18 cellular contexts compared by ENCODE assay signal in the genomic region with DNA sequence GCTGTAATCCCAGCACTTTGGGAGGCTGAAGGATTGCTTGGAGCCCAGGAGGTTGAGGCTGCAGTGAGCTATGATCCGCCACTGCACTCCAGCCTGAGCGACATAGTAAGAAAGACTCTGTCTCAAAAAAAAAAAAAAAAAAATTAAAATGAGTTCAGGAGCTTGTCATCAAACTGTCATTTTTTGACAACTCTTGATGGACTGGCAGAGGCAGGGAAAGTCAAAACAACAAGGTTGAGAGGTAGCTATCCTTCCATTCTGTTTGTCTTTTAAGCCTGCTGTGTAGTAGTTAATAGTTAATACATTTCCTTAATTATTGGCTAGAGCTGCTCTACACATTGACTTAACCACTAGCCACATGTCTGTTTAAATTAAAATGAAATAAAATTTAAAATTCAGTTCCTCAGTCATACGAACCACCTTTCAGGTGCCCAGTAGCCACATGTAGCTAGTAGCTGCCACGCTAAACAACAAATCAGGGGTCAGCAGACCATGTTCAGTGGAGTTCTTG. TPM values are rescaled to one million over a fixed set of nuclear protein-coding genes. Genes with fewer than 3 reads are reported as not detected.
A peak's percentile ranks its signal among the peaks of the same experiment; 100 is the strongest.
DNase-seq lines count a peak whose midpoint lies in the region; ATAC-seq, FAIRE-seq and TF ChIP-seq lines count a peak whose summit lies in the region.
"Had no signal": no experiment of that assay in that cellular context is flagged by ENCODE, and none has a peak within 500 bp of the region (broad histone marks: within the 10 kb centered on the region; RNA-seq: fewer than 3 reads in every experiment).

No MANE protein-coding gene starts in this region.

- TF ChIP-seq POLR2A in esophagus muscularis mucosa (IDR thresholded peaks at IDR 0.05; ENCODE audit: low read depth) (no peak), esophagus squamous epithelium (IDR thresholded peaks at IDR 0.05) (no peak)

- H3K4me1 ChIP-seq in esophagus muscularis mucosa (no peaks in the 10 kb centered on the region), esophagus squamous epithelium (no peaks in the 10 kb centered on the region), colonic mucosa (no peaks in the 10 kb centered on the region)

- no peak overlapping the region for H3K4me3 ChIP-seq in esophagus muscularis mucosa
- no peak overlapping the region for H3K4me3 ChIP-seq in esophagus squamous epithelium
- H3K4me3 ChIP-seq in colonic mucosa, result no peak overlapping the region

- intact Hi-C loops in esophagus muscularis mucosa (cut with DNase I), result no loop called here
- intact Hi-C loops in esophagus squamous epithelium (cut with DNase I), result no loop called here
- intact Hi-C loops in colonic mucosa (cut with DNase I), result no loop called here

- peaks cover 12% of the 10 kb centered on the region for H3K4me1 Mint-ChIP-seq in type B pancreatic cell (ENCODE audit: unreplicated experiment)
- no peaks in the 10 kb centered on the region for H3K4me1 Mint-ChIP-seq in activated CD8-positive, alpha-beta T cell treated with anti-CD3 and anti-CD28 coated beads, Interleukin-2, amount 10 ng/mL, durations not matched to agents 7 days and 5 days (ENCODE audit: low read depth)
- H3K4me1 Mint-ChIP-seq: CD14-positive monocyte had no signal

- H3K36me3 Mint-ChIP-seq in type B pancreatic cell, result peaks cover 4% of the 10 kb centered on the region
- no peaks in the 10 kb centered on the region for H3K36me3 Mint-ChIP-seq in activated CD8-positive, alpha-beta T cell treated with anti-CD3 and anti-CD28 coated beads, Interleukin-2, amount 10 ng/mL, durations not matched to agents 7 days and 5 days (ENCODE audit: low read depth)
- H3K36me3 Mint-ChIP-seq: CD14-positive monocyte; CD8-positive, alpha-beta T cell had no signal

- no peak overlapping the region for H3K27ac Mint-ChIP-seq in type B pancreatic cell
- H3K27ac Mint-ChIP-seq in activated CD8-positive, alpha-beta T cell treated with anti-CD3 and anti-CD28 coated beads, Interleukin-2, amount 10 ng/mL, durations not matched to agents 7 days and 5 days, result no peak overlapping the region
- H3K27ac Mint-ChIP-seq: CD14-positive monocyte; CD8-positive, alpha-beta T cell; HFFc6 had no signal

- CTCF ChIA-PET in activated CD8-positive, alpha-beta T cell treated with anti-CD3 and anti-CD28 coated beads, Interleukin-2, amount 10 ng/mL, durations not matched to agents 7 days and 5 days (lab: Charles Lee), result interaction anchor here (1.1 kb wide), 2 partner anchors 24 to 52 kb away, joined by 3 to 5 read pairs; no protein-coding TSS in a partner anchor

- peak; percentile 15 for FAIRE-seq in GM18507 (lab: Jason Lieb, UNC)
- FAIRE-seq: A204.1, GM12892, HepG2, HTR-8/SVneo had no signal

- no peaks in the 10 kb centered on the region for H3K36me3 ChIP-seq in esophagus muscularis mucosa
- no peaks in the 10 kb centered on the region for H3K36me3 ChIP-seq in esophagus squamous epithelium
- H3K36me3 ChIP-seq in colonic mucosa, result no peaks in the 10 kb centered on the region

- H3K27me3 Mint-ChIP-seq in type B pancreatic cell, result no peaks in the 10 kb centered on the region
- peaks cover 17% of the 10 kb centered on the region for H3K27me3 Mint-ChIP-seq in activated CD8-positive, alpha-beta T cell treated with anti-CD3 and anti-CD28 coated beads, Interleukin-2, amount 10 ng/mL, durations not matched to agents 7 days and 5 days (ENCODE audit: low read depth)

- POLR2A ChIA-PET in activated CD8-positive, alpha-beta T cell treated with anti-CD3 and anti-CD28 coated beads, Interleukin-2, amount 10 ng/mL, durations not matched to agents 7 days and 5 days (lab: Charles Lee), result no interaction called here

- H3K27ac ChIP-seq in esophagus muscularis mucosa (replicated peaks in 1 of 4) (no peak overlapping the region), esophagus squamous epithelium (no peak overlapping the region), colonic mucosa (no peak overlapping the region)

- no peak for TF ChIP-seq EP300 in esophagus muscularis mucosa (IDR thresholded peaks at IDR 0.05)

- TF ChIP-seq CTCF in esophagus muscularis mucosa (IDR thresholded peaks at IDR 0.05) (no peak), type B pancreatic cell (conservative IDR thresholded peaks at IDR 0.05) (no peak), esophagus squamous epithelium (IDR thresholded peaks at IDR 0.05) (no peak), colonic mucosa (IDR thresholded peaks at IDR 0.05) (no peak)

- peaks cover 0 to 19% (median 2%) of the 10 kb centered on the region in 4 donors for H3K27me3 ChIP-seq in esophagus muscularis mucosa
- peaks cover 0 to 39% (median 2%) of the 10 kb centered on the region in 4 donors for H3K27me3 ChIP-seq in esophagus squamous epithelium
- H3K27me3 ChIP-seq in colonic mucosa, result no peaks in the 10 kb centered on the region

- H3K9ac ChIP-seq in colonic mucosa (ENCODE audit: low read depth in 2 of 2, low read length in 2 of 2), result no peak overlapping the region

- no peak for DNase-seq in GM18507 (ENCODE audit: extremely low spot score, insufficient read length, low read depth)
- DNase-seq in esophagus muscularis mucosa (ENCODE audit: extremely low spot score), result peak; percentile 12
- DNase-seq in left kidney (ENCODE audit: low read depth, low spot score), result peak; percentile 47
- DNase-seq in type B pancreatic cell (ENCODE audit: extremely low spot score, unreplicated experiment), result peak; percentile 1
- no peak for DNase-seq in esophagus squamous epithelium (lab: John Stamatoyannopoulos, UW)
- no peak for DNase-seq in activated CD8-positive, alpha-beta T cell treated with anti-CD3 and anti-CD28 coated beads, Interleukin-2, amount 10 ng/mL, durations not matched to agents 7 days and 5 days
- no peak for DNase-seq in colonic mucosa
- DNase-seq: CD8-positive, alpha-beta T cell; COR-L47; DND-41; GDM1; HCEC 1CT; HFFc6 had no signal

- no peak for ATAC-seq in activated CD8-positive, alpha-beta T cell treated with anti-CD3 and anti-CD28 coated beads, Interleukin-2, amount 10 ng/mL, durations not matched to agents 7 days and 5 days
- ATAC-seq: CD8-positive, alpha-beta T cell; HepG2 had no signal

- H3K4me3 Mint-ChIP-seq in type B pancreatic cell, result no peak overlapping the region
- no peak overlapping the region for H3K4me3 Mint-ChIP-seq in activated CD8-positive, alpha-beta T cell treated with anti-CD3 and anti-CD28 coated beads, Interleukin-2, amount 10 ng/mL, durations not matched to agents 7 days and 5 days
- H3K4me3 Mint-ChIP-seq: CD14-positive monocyte; CD8-positive, alpha-beta T cell; HFFc6 had no signal

- H3K9me3 Mint-ChIP-seq in type B pancreatic cell, result no peaks in the 10 kb centered on the region
- H3K9me3 Mint-ChIP-seq in activated CD8-positive, alpha-beta T cell treated with anti-CD3 and anti-CD28 coated beads, Interleukin-2, amount 10 ng/mL, durations not matched to agents 7 days and 5 days (ENCODE audit: insufficient read depth), result no peaks in the 10 kb centered on the region
- H3K9me3 Mint-ChIP-seq: CD8-positive, alpha-beta T cell; HFFc6 had no signal

- H3K9me3 ChIP-seq in esophagus muscularis mucosa (no peaks in the 10 kb centered on the region), esophagus squamous epithelium (no peaks in the 10 kb centered on the region), colonic mucosa (no peaks in the 10 kb centered on the region)

- WGBS in esophagus muscularis mucosa, result 96% methylated on average over 4 of the region's 4 CpGs
- WGBS in esophagus squamous epithelium, 2 donors, result 80 to 83% methylated on average over 3 to 4 of the region's 4 CpGs

RNA-seq across cellular contexts. Expression of gene DPYSL5, which starts 22.7 kb away (rescaled TPM):
- under 1 TPM; 0.13 to 0.50 (median 0.41) TPM for total RNA-seq in esophagus muscularis mucosa
- 8.5 and 51.1 TPM in 2 replicates for total RNA-seq in type B pancreatic cell (ENCODE audit: low replicate concordance)
- total RNA-seq in esophagus squamous epithelium, result not detected
- total RNA-seq in activated CD8-positive, alpha-beta T cell treated with anti-CD3 and anti-CD28 coated beads, Interleukin-2, amount 10 ng/mL, durations not matched to agents 7 days and 5 days, result not detected
- under 1 TPM; 0.24 to 0.35 TPM for total RNA-seq in colonic mucosa
- total RNA-seq: CD8-positive, alpha-beta T cell; HepG2; HFFc6 had no signal

Comparison
In these comparisons a context has a peak if more than half of its experiments do, and no peak if none do; other contexts are left out.
1. DNase-seq: peak in esophagus muscularis mucosa (single experiment), left kidney (single experiment) and type B pancreatic cell (single experiment); none in GM18507 (single experiment), esophagus squamous epithelium (single experiment), activated CD8-positive, alpha-beta T cell treated with anti-CD3 and anti-CD28 coated beads, Interleukin-2, amount 10 ng/mL, durations not matched to agents 7 days and 5 days (single experiment) and colonic mucosa (single experiment).